In the genomic region with DNA sequence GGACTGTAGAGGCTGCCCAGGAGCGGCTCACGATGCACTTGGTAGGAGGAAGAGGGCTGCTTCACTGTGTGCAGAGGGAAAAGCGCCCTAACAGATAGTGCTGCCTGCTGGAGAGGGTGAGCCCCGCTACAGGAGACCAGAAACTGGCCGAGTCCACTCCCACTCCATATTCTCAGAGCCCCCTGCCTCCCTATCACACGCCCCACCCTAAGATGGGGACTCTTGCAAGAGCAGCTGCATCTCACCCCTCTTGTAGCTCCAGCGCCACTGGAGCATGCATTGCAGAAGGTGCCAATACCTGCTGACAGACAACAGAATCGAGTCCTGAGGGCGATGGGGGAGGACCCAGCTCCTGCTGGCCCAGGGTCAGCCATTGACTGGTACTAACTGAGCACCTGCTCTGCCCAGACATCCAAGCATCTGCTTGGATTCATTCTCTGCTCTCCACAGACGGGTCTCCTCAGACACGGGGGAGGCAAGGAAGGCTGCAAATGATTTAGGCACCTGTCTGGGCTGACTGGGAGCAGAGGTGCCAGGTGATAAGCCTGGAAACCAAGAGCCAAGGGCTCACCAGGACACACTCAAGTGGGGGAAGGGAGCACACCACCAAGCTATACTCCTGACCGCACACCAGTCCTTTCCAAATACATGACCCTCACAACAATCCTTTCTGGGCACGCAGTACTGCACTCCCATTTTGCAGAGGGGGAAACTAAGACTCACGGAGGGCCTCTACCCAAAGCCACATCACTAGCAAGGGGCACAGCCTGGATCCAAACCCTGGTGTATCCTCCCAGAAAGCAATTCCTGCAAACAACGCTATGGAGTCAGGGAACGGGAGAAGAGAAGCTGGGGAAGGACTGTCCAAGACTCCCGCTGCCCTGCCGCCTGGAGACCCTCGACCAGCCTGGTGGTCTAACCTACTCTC, we compare ENCODE assay signal across 8 cellular contexts. TPM values are rescaled to one million over a fixed set of nuclear protein-coding genes. Genes with fewer than 3 reads are reported as not detected.
A peak's percentile ranks its signal among the peaks of the same experiment; 100 is the strongest.
DNase-seq lines count a peak whose midpoint lies in the region; ATAC-seq and TF ChIP-seq lines count a peak whose summit lies in the region.

No MANE protein-coding gene starts in this region.

- peaks cover 13% of the 10 kb centered on the region for H3K4me1 ChIP-seq in cardiac muscle cell (ENCODE audit: low read depth)
- H3K4me1 ChIP-seq in urinary bladder (ENCODE audit: insufficient read depth), result peaks cover 3% of the 10 kb centered on the region

- WGBS in urinary bladder, result 54% methylated on average over 19 of the region's 19 CpGs

- ATAC-seq in left ventricle myocardium superior (no peak), memory B cell (ENCODE audit: low read depth) (no peak), HG02840 (IDR thresholded peaks at IDR 0.05; ENCODE audit: low FRiP score, unreplicated experiment) (no peak), GM21360 (IDR thresholded peaks at IDR 0.05; ENCODE audit: unreplicated experiment) (no peak)

- peaks cover 40% of the 10 kb centered on the region for H3K4me1 Mint-ChIP-seq in memory B cell

- no peaks in the 10 kb centered on the region for H3K27me3 ChIP-seq in cardiac muscle cell

- H3K4me3 Mint-ChIP-seq in memory B cell, result peak overlapping the region; percentile 98

- in situ Hi-C loops in astrocyte of the spinal cord (cut with HindIII; ENCODE audit: low sequenced_read_pairs), result no loop called here

- intact Hi-C loops in left ventricle myocardium superior (cut with micrococcal nuclease), result no loop called here

- DNase-seq in cardiac muscle cell (ENCODE audit: low read depth in 1 of 2, low spot score in 1 of 2) (no peak), left ventricle myocardium superior (no peak), astrocyte of the spinal cord (ENCODE audit: low read depth, low spot score) (no peak), memory B cell (ENCODE audit: low spot score in 2 of 2) (no peak), ecto neural progenitor cell (ENCODE audit: low spot score) (no peak)

- no peaks in the 10 kb centered on the region for H3K36me3 ChIP-seq in cardiac muscle cell
- no peaks in the 10 kb centered on the region for H3K36me3 ChIP-seq in urinary bladder (ENCODE audit: insufficient read depth)

- peak overlapping the region; percentile 84 for H3K27ac Mint-ChIP-seq in memory B cell

- no peak overlapping the region for H3K27ac ChIP-seq in cardiac muscle cell
- H3K27ac ChIP-seq in urinary bladder (ENCODE audit: low read depth), result no peak overlapping the region

- no peaks in the 10 kb centered on the region for H3K27me3 Mint-ChIP-seq in memory B cell

- H3K4me3 ChIP-seq in cardiac muscle cell, result peak overlapping the region; percentile 97
- peak overlapping the region; percentile 83 for H3K4me3 ChIP-seq in astrocyte of the spinal cord (ENCODE audit: low read depth, low read length)
- peak overlapping the region; percentile 98 for H3K4me3 ChIP-seq in urinary bladder (ENCODE audit: low read depth, low read length)

- no peaks in the 10 kb centered on the region for H3K9me3 Mint-ChIP-seq in memory B cell

- TF ChIP-seq CTCF in cardiac muscle cell (IDR thresholded peaks at IDR 0.05; ENCODE audit: low read depth, low read length) (no peak), astrocyte of the spinal cord (IDR thresholded peaks at IDR 0.05; ENCODE audit: low read depth, low read length) (no peak)

- no peaks in the 10 kb centered on the region for H3K36me3 Mint-ChIP-seq in memory B cell

- H3K9me3 ChIP-seq in cardiac muscle cell (ENCODE audit: low read depth), result no peaks in the 10 kb centered on the region

RNA-seq across cellular contexts. Expression of a gene that starts 1.6 kb away (rescaled TPM):
- total RNA-seq in cardiac muscle cell, result 34.9 and 36.5 TPM in 2 replicates
- polyA plus RNA-seq in cardiac muscle cell, result 19.0 and 23.8 TPM in 2 replicates
- total RNA-seq in left ventricle myocardium superior, result 39.2 TPM
- total RNA-seq in urinary bladder, result 32.9 TPM
- polyA plus RNA-seq in urinary bladder, result 30.4 TPM
